ENCODE assay signal across 5 cellular contexts in genomic region chr10:123754105-123754504, GRCh38.
"Had no signal": no experiment of that assay in that cellular context is flagged by ENCODE, and none has a peak within 500 bp of the region (broad histone marks: within the 10 kb centered on the region; RNA-seq: fewer than 3 reads in every experiment).

No MANE protein-coding gene starts in this region.

- ATAC-seq: K562 had no signal

- DNase-seq: GOT3, H9, HCEC 1CT, IMR-90 had no signal

- H3K4me3 ChIP-seq: K562 had no signal
